ENCODE assay signal across 11 cellular contexts in genomic region chr1:203480084-203480483, GRCh38. TPM values are rescaled to one million over a fixed set of nuclear protein-coding genes. Genes with fewer than 3 reads are reported as not detected.
A peak's percentile ranks its signal among the peaks of the same experiment; 100 is the strongest.
DNase-seq lines count a peak whose midpoint lies in the region; ATAC-seq and TF ChIP-seq lines count a peak whose summit lies in the region.
"Had no signal": no experiment of that assay in that cellular context is flagged by ENCODE, and none has a peak within 500 bp of the region (broad histone marks: within the 10 kb centered on the region; RNA-seq: fewer than 3 reads in every experiment).

No MANE protein-coding gene starts in this region.

- peak; percentile 52 for DNase-seq in AG08396 (ENCODE audit: low spot score)
- no peak for DNase-seq in PC-3
- peak; percentile 68 for DNase-seq in fibroblast of gingiva (ENCODE audit: low read depth)
- DNase-seq in ovary: peak in 1 of 5 donors; percentile 68
- no peak for DNase-seq in ureter (ENCODE audit: low spot score)
- no peak for DNase-seq in midbrain (lab: John Stamatoyannopoulos, UW)

- 15% methylated on average over 2 of the region's 2 CpGs for WGBS in ovary, 3 donors

- H3K36me3 ChIP-seq in PC-3 (ENCODE audit: low read depth, low read length) (no peaks in the 10 kb centered on the region), ovary (no peaks in the 10 kb centered on the region)
- H3K36me3 ChIP-seq: HAP-1 had no signal

- peaks cover 23% of the 10 kb centered on the region for H3K4me1 ChIP-seq in PC-3 (ENCODE audit: insufficient read depth, low read length)
- peaks cover 20% of the 10 kb centered on the region for H3K4me1 ChIP-seq in ovary (ENCODE audit: insufficient read depth)
- H3K4me1 ChIP-seq: HAP-1 had no signal

- TF ChIP-seq EP300 in ovary (IDR thresholded peaks at IDR 0.05): no peak

- H3F3A ChIP-seq in PC-3 (ENCODE audit: low read length, unreplicated experiment): no peaks in the 10 kb centered on the region

- POLR2A ChIA-PET in PC-3 (lab: Charles Lee; ENCODE audit: unreplicated experiment): no interaction called here

- no peak overlapping the region for H3K4me3 ChIP-seq in PC-3 (ENCODE audit: low read length)
- H3K4me3 ChIP-seq in ovary: peak overlapping the region; percentile 62
- H3K4me3 ChIP-seq: HAP-1 had no signal

- H3K27ac ChIP-seq in PC-3 (ENCODE audit: low read length): peak overlapping the region; percentile 49
- peak overlapping the region; percentile 77 to 88 for H3K27ac ChIP-seq in ovary

- no peaks in the 10 kb centered on the region for H3K79me2 ChIP-seq in PC-3 (ENCODE audit: low read length)

- no peak for TF ChIP-seq CTCF in PC-3 (conservative IDR thresholded peaks at IDR 0.05; ENCODE audit: low read depth, low read length)
- TF ChIP-seq CTCF in ovary (IDR thresholded peaks at IDR 0.05): peak in 2 of 3 donors; percentile 54 to 57

- H2AFZ ChIP-seq in PC-3 (ENCODE audit: low read length): peak overlapping the region; percentile 58

- no peaks in the 10 kb centered on the region for H3K9me3 ChIP-seq in PC-3 (ENCODE audit: low read length)
- H3K9me3 ChIP-seq in ovary: no peaks in the 10 kb centered on the region
- H3K9me3 ChIP-seq: HAP-1 had no signal

- CTCF ChIA-PET in PC-3 (lab: Charles Lee): interaction anchor here (0.9 to 1.0 kb wide), 2 partner anchors 24 to 126 kb away, joined by 3 to 5 read pairs; no protein-coding TSS in a partner anchor

- H3K4me2 ChIP-seq in PC-3 (ENCODE audit: low read length): peak overlapping the region; percentile 30

- no TSS peak for BruUV-seq in PC-3 (replicated peaks; lab: Mats Ljungman, UMichigan)

- H3K27me3 ChIP-seq in PC-3 (ENCODE audit: low read length) (no peaks in the 10 kb centered on the region), ovary (no peaks in the 10 kb centered on the region)

- intact Hi-C loops in PC-3 (cut with micrococcal nuclease): no loop called here
- intact Hi-C loops in ovary (cut with DNase I): loop anchor here in 1 of 4 donors (10.0 kb wide), 1 partner anchor 105 kb away; no protein-coding TSS in a partner anchor

- TF ChIP-seq POLR2A in ovary (IDR thresholded peaks at IDR 0.05): no peak

- ATAC-seq in PC-3 (no peak), HG03521 (IDR thresholded peaks at IDR 0.05; ENCODE audit: unreplicated experiment) (no peak), HG03354 (IDR thresholded peaks at IDR 0.05; ENCODE audit: poor library complexity, severe bottlenecking, unreplicated experiment) (no peak)

- H3K9ac ChIP-seq in PC-3 (ENCODE audit: low read length): no peak overlapping the region

- H3K9me2 ChIP-seq in PC-3 (replicated peaks; ENCODE audit: low read length): no peaks in the 10 kb centered on the region

- H4K20me1 ChIP-seq in PC-3 (ENCODE audit: low read length): no peaks in the 10 kb centered on the region

RNA-seq across cellular contexts. Expression of gene PRELP, which starts 4.5 kb away (rescaled TPM):
- not detected in 2 replicates for total RNA-seq in PC-3 (2014; rRNA removed)
- 100 to 1,000 TPM in 3 of 7 donors, 10 to 100 TPM in 4; 40.9 to 185 (median 74.8) TPM for total RNA-seq in ovary
- polyA plus RNA-seq in ovary: 100 to 1,000 TPM in 1 of 2 donors, 10 to 100 TPM in 1; 97.8 to 163 TPM
- total RNA-seq in ureter: 128 TPM
- total RNA-seq: CD4-positive, alpha-beta T cell had no signal

RNA-seq across cellular contexts. Expression of gene OPTC, which starts 13.9 kb away (rescaled TPM):
- total RNA-seq in PC-3 (2014; rRNA removed) (not detected in 2 replicates), ovary (not detected), ureter (not detected)
- polyA plus RNA-seq in ovary: under 1 TPM in 1 of 2 donors, not detected in 1; 0.08 TPM
- total RNA-seq: CD4-positive, alpha-beta T cell; skeletal muscle tissue had no signal

Comparison
In these comparisons a context has a peak if more than half of its experiments do, and no peak if none do; other contexts are left out.
1. DNase-seq: peak in AG08396 (single experiment) and fibroblast of gingiva (single experiment); none in PC-3 (single experiment), ureter (single experiment) and midbrain (single experiment).
2. RNA of gene PRELP, which starts 4.5 kb away (total RNA-seq): 128 TPM in ureter (single experiment) and 40.9 to 185 TPM in ovary; not detected in PC-3; every median in the first group is over 10 times any median in the second.